ENCODE assay signal across 7 cellular contexts in genomic region chr6:43013020-43013842, GRCh38. TPM values are rescaled to one million over a fixed set of nuclear protein-coding genes. Genes with fewer than 3 reads are reported as not detected.
DNase-seq lines count a peak whose midpoint lies in the region; ATAC-seq and TF ChIP-seq lines count a peak whose summit lies in the region.

No MANE protein-coding gene starts in this region.

- CTCF ChIA-PET in RWPE1 (lab: Yijun Ruan, JAX), result interaction anchor here (0.5 kb wide), 1 partner anchor 18 kb away, joined by 3 read pairs; no protein-coding TSS in a partner anchor

- H3K4me1 Mint-ChIP-seq in endothelial cell (ENCODE audit: unreplicated experiment), result peaks cover 63% of the 10 kb centered on the region
- H3K4me1 Mint-ChIP-seq in natural killer cell treated with Interleukin-12 subunit alpha and Interleukin-12 subunit beta and Interleukin-15 and Interleukin-18, amount 100 ng/mL, for 72 hours (ENCODE audit: low read depth in 2 of 2), result peaks cover 43 to 53% of the 10 kb centered on the region in 2 donors

- peak overlapping the region; percentile 94 for H3K4me3 ChIP-seq in GM12865 (ENCODE audit: low read depth, low read length)

- H3K4me3 Mint-ChIP-seq in endothelial cell (ENCODE audit: unreplicated experiment), result peak overlapping the region; percentile 94
- H3K4me3 Mint-ChIP-seq in natural killer cell treated with Interleukin-12 subunit alpha and Interleukin-12 subunit beta and Interleukin-15 and Interleukin-18, amount 100 ng/mL, for 72 hours, result peak overlapping the region; percentile 92

- intact Hi-C loops in posterior vena cava (cut with DNase I), result no loop called here

- TF ChIP-seq CTCF in GM12865 (IDR thresholded peaks at IDR 0.05; ENCODE audit: insufficient read depth, low read depth, low read length, missing control alignments), result no peak
- TF ChIP-seq CTCF in RWPE1 (conservative IDR thresholded peaks at IDR 0.05; ENCODE audit: low read depth), result no peak
- no peak for TF ChIP-seq CTCF in endothelial cell (IDR thresholded peaks at IDR 0.05; ENCODE audit: unreplicated experiment)

- DNase-seq in GM12865 (ENCODE audit: low read depth) (no peak), RWPE1 (ENCODE audit: low spot score) (no peak), endothelial cell (ENCODE audit: low spot score) (no peak), cerebellar cortex (ENCODE audit: low spot score) (no peak), posterior vena cava (ENCODE audit: low spot score) (no peak)
- DNase-seq in natural killer cell treated with Interleukin-12 subunit alpha and Interleukin-12 subunit beta and Interleukin-15 and Interleukin-18, amount 100 ng/mL, for 72 hours (ENCODE audit: low spot score), result no peak

- peaks cover 46% of the 10 kb centered on the region for H3K36me3 Mint-ChIP-seq in endothelial cell (ENCODE audit: low read depth, unreplicated experiment)
- no peaks in the 10 kb centered on the region for H3K36me3 Mint-ChIP-seq in natural killer cell treated with Interleukin-12 subunit alpha and Interleukin-12 subunit beta and Interleukin-15 and Interleukin-18, amount 100 ng/mL, for 72 hours

- ATAC-seq in HG02623 (IDR thresholded peaks at IDR 0.05; ENCODE audit: unreplicated experiment), result peak; percentile 11
- ATAC-seq in natural killer cell treated with Interleukin-12 subunit alpha and Interleukin-12 subunit beta and Interleukin-15 and Interleukin-18, amount 100 ng/mL, for 72 hours, result no peak

- POLR2A ChIA-PET in RWPE1 (lab: Yijun Ruan, JAX; ENCODE audit: low non-redundant PET), result interaction anchor here (0.5 to 1.7 kb wide), 4 partner anchors 10 to 52 kb away, joined by 3 to 14 read pairs (median 4); partner anchors contain the start of gene PPP2R5D

- H3K9me3 Mint-ChIP-seq in endothelial cell (ENCODE audit: unreplicated experiment), result no peaks in the 10 kb centered on the region
- H3K9me3 Mint-ChIP-seq in natural killer cell treated with Interleukin-12 subunit alpha and Interleukin-12 subunit beta and Interleukin-15 and Interleukin-18, amount 100 ng/mL, for 72 hours, result no peaks in the 10 kb centered on the region

- peak overlapping the region; percentile 78 for H3K27ac ChIP-seq in RWPE1

- H3K27ac Mint-ChIP-seq in endothelial cell (ENCODE audit: unreplicated experiment), result peak overlapping the region; percentile 72
- peak overlapping the region; percentile 94 to 95 for H3K27ac Mint-ChIP-seq in natural killer cell treated with Interleukin-12 subunit alpha and Interleukin-12 subunit beta and Interleukin-15 and Interleukin-18, amount 100 ng/mL, for 72 hours

- H3K27me3 Mint-ChIP-seq in endothelial cell (ENCODE audit: unreplicated experiment), result peaks cover 14% of the 10 kb centered on the region
- no peaks in the 10 kb centered on the region for H3K27me3 Mint-ChIP-seq in natural killer cell treated with Interleukin-12 subunit alpha and Interleukin-12 subunit beta and Interleukin-15 and Interleukin-18, amount 100 ng/mL, for 72 hours

RNA-seq across cellular contexts. Expression of gene MEA1, which starts 0.5 kb away (rescaled TPM):
- total RNA-seq in endothelial cell (ENCODE audit: unreplicated experiment), result 61.0 TPM
- 10 to 100 TPM; 55.7 to 77.8 TPM for total RNA-seq in natural killer cell treated with Interleukin-12 subunit alpha and Interleukin-12 subunit beta and Interleukin-15 and Interleukin-18, amount 100 ng/mL, for 72 hours
- total RNA-seq in posterior vena cava, result 10 to 100 TPM; 41.8 to 45.9 TPM

RNA-seq across cellular contexts. Expression of gene KLHDC3, which starts 0.8 kb away (rescaled TPM):
- total RNA-seq in endothelial cell (ENCODE audit: unreplicated experiment) (154 TPM), posterior vena cava (10 to 100 TPM; 43.7 to 44.1 TPM)
- 10 to 100 TPM; 59.6 to 60.8 TPM for total RNA-seq in natural killer cell treated with Interleukin-12 subunit alpha and Interleukin-12 subunit beta and Interleukin-15 and Interleukin-18, amount 100 ng/mL, for 72 hours

RNA-seq across cellular contexts. Expression of gene RRP36, which starts 8.2 kb away (rescaled TPM):
- 82.1 TPM for total RNA-seq in endothelial cell (ENCODE audit: unreplicated experiment)
- total RNA-seq in natural killer cell treated with Interleukin-12 subunit alpha and Interleukin-12 subunit beta and Interleukin-15 and Interleukin-18, amount 100 ng/mL, for 72 hours, result 10 to 100 TPM; 86.9 to 96.5 TPM
- 10 to 100 TPM; 40.0 to 40.1 TPM for total RNA-seq in posterior vena cava

RNA-seq across cellular contexts. Expression of gene PPP2R5D, which starts 28.9 kb away (rescaled TPM):
- total RNA-seq in endothelial cell (ENCODE audit: unreplicated experiment) (58.0 TPM), posterior vena cava (10 to 100 TPM; 26.0 to 33.5 TPM)
- 10 to 100 TPM; 38.9 to 47.8 TPM for total RNA-seq in natural killer cell treated with Interleukin-12 subunit alpha and Interleukin-12 subunit beta and Interleukin-15 and Interleukin-18, amount 100 ng/mL, for 72 hours

RNA-seq across cellular contexts. Expression of gene PEX6, which starts 34.2 kb away (rescaled TPM):
- 26.1 TPM for total RNA-seq in endothelial cell (ENCODE audit: unreplicated experiment)
- total RNA-seq in natural killer cell treated with Interleukin-12 subunit alpha and Interleukin-12 subunit beta and Interleukin-15 and Interleukin-18, amount 100 ng/mL, for 72 hours, result 10 to 100 TPM; 14.1 to 18.7 TPM
- 10 to 100 TPM in 1 of 2 donors, 1 to 10 TPM in 1; 8.8 to 12.8 TPM for total RNA-seq in posterior vena cava
